1 cellular context compared by ENCODE assay signal in the genomic region with DNA sequence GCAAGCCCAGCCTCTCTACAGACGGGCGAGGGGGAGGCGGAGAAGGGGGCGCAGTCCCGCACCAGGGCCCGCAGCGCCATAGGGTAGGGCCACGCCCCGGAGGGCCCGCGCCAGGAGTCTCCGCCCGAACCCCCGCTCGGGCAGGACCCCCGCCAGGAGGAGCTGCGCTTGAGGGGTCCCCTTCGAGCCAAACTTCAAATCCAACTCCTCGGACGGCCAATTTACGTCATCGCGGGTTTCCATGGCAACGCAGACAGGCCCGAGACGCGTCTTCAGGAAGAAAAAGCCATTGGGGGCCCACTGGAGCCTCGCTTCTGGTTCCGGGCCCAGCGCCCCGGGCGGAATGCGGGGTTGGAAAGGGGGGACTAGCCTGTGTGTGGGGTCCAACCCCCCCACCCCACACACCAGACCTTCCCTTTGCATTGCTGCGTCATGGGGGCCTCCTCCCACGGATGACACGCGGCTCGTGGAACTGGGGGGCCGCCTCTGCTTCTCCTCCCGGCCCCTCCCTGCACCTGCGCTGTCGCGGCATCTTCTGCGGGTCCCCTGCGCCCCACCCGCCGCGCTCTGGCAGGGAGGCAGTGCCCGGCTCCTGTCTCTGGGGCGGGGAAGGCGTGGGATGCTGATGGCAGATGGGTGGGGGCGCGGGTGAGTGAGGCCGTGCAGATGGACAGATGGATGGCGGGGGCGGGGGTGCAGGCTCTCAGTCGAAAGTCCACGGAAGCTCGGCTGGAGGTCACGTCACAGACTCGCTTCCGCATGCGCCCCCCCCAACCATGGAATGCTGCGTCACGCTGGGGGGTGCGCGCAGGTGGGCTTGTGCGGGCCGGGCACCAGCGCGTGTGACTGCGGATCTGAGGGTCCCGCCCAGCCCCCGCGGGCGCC.
TF ChIP-seq lines count a peak whose summit lies in the region.

No MANE protein-coding gene starts in this region.

TF ChIP-seq in HEK293, 187 proteins besides CTCF, POLR2A, EP300 and RAD21 (continued from another document and continues in another):
- TF ChIP-seq ZNF837 (tag by site-specific recombination; IDR thresholded peaks at IDR 0.05) (no peak), ZFP41 (tag by site-specific recombination; IDR thresholded peaks at IDR 0.05; ENCODE audit: borderline replicate concordance) (no peak), ZNF112 (tag by site-specific recombination; IDR thresholded peaks at IDR 0.05) (no peak), ZNF157 (tag by site-specific recombination; IDR thresholded peaks at IDR 0.05) (no peak), ZFHX2 (tag by site-specific recombination; conservative IDR thresholded peaks at IDR 0.05) (peak; percentile 95), WT1 (tag by site-specific recombination; IDR thresholded peaks at IDR 0.05) (no peak), KLF9 (tag by site-specific recombination; IDR thresholded peaks at IDR 0.05; ENCODE audit: low read depth) (peak; percentile 13; the same call in 1 of the 2 replicates), ZFP69B (tag by site-specific recombination; IDR thresholded peaks at IDR 0.05) (peak; percentile 96), ZNF621 (tag by site-specific recombination; IDR thresholded peaks at IDR 0.05) (no peak), ZBTB6 (tag by site-specific recombination; IDR thresholded peaks at IDR 0.05) (no peak), ZNF423 (tag by site-specific recombination; IDR thresholded peaks at IDR 0.05) (no peak), ZNF701 (tag by site-specific recombination; IDR thresholded peaks at IDR 0.05) (no peak), ZNF335 (tag by site-specific recombination; conservative IDR thresholded peaks at IDR 0.05) (peak; percentile 74), ZNF692 (tag by site-specific recombination; IDR thresholded peaks at IDR 0.05) (peak; percentile 97), ZIC2 (tag by site-specific recombination; IDR thresholded peaks at IDR 0.05) (peak; percentile 74; the same call in 1 of the 2 replicates), ZNF549 (tag by site-specific recombination; IDR thresholded peaks at IDR 0.05) (no peak), RBAK (tag by site-specific recombination; IDR thresholded peaks at IDR 0.05) (no peak), ZNF785 (tag by site-specific recombination; IDR thresholded peaks at IDR 0.05) (no peak), ZNF155 (tag by site-specific recombination; IDR thresholded peaks at IDR 0.05) (no peak), ZNF704 (tag by site-specific recombination; IDR thresholded peaks at IDR 0.05) (no peak), GLIS2 (tag by site-specific recombination; IDR thresholded peaks at IDR 0.05) (peak; percentile 91), ZNF585B (tag by site-specific recombination; IDR thresholded peaks at IDR 0.05) (no peak), ZNF416 (tag by site-specific recombination; IDR thresholded peaks at IDR 0.05) (no peak), ZSCAN4 (tag by site-specific recombination; IDR thresholded peaks at IDR 0.05) (no peak), ZNF37A (tag by site-specific recombination; IDR thresholded peaks at IDR 0.05) (no peak), ZNF248 (tag by site-specific recombination; IDR thresholded peaks at IDR 0.05) (no peak), ZBTB7A (tag by site-specific recombination; IDR thresholded peaks at IDR 0.05; ENCODE audit: low read depth) (peak; percentile 87), ZNF341 (tag by site-specific recombination; IDR thresholded peaks at IDR 0.05; ENCODE audit: low read depth) (no peak), ZNF140 (tag by site-specific recombination; IDR thresholded peaks at IDR 0.05) (no peak), ZBTB21 (tag by site-specific recombination; IDR thresholded peaks at IDR 0.05) (peak; percentile 64), SETDB1 (IDR thresholded peaks at IDR 0.05; ENCODE audit: insufficient read length, low read length) (no peak), REPIN1 (tag by site-specific recombination; IDR thresholded peaks at IDR 0.05; ENCODE audit: low read depth) (no peak), ZNF658 (tag by site-specific recombination; IDR thresholded peaks at IDR 0.05) (no peak), ZNF19 (tag by site-specific recombination; IDR thresholded peaks at IDR 0.05; ENCODE audit: low read depth) (no peak), EGR2 (tag by site-specific recombination; IDR thresholded peaks at IDR 0.05; ENCODE audit: low read depth) (peak; percentile 87), ZNF654 (tag by site-specific recombination; IDR thresholded peaks at IDR 0.05; ENCODE audit: low read depth) (no peak), ZNF473 (tag by site-specific recombination; IDR thresholded peaks at IDR 0.05) (no peak), ZNF133 (tag by site-specific recombination; IDR thresholded peaks at IDR 0.05) (no peak), ZEB2 (tag by site-specific recombination; IDR thresholded peaks at IDR 0.05) (0 out of 2 replicates have a peak, but pooled peaks have one; percentile 24), ZBTB1 (tag by site-specific recombination; IDR thresholded peaks at IDR 0.05) (0 out of 2 replicates have a peak, but pooled peaks have one; percentile 32), ZNF777 (tag by site-specific recombination; IDR thresholded peaks at IDR 0.05; ENCODE audit: borderline replicate concordance) (peak; percentile 55; the same call in 1 of the 2 replicates), ZNF398 (tag by site-specific recombination; IDR thresholded peaks at IDR 0.05) (0 out of 2 replicates have a peak, but pooled peaks have one; percentile 32), ZBTB8A (tag by site-specific recombination; IDR thresholded peaks at IDR 0.05) (peak; percentile 43; the same call in 1 of the 2 replicates), ZNF221 (tag by site-specific recombination; IDR thresholded peaks at IDR 0.05; ENCODE audit: borderline replicate concordance) (no peak), YY1 (tag by site-specific recombination; IDR thresholded peaks at IDR 0.05) (no peak), SALL2 (tag by site-specific recombination; IDR thresholded peaks at IDR 0.05; ENCODE audit: borderline replicate concordance) (no peak), SP7 (tag by site-specific recombination; IDR thresholded peaks at IDR 0.05) (peak; percentile 54), ZNF747 (tag by site-specific recombination; IDR thresholded peaks at IDR 0.05) (no peak), SP2 (tag by site-specific recombination; IDR thresholded peaks at IDR 0.05) (peak; percentile 47)
- TF ChIP-seq, protein P1, sequence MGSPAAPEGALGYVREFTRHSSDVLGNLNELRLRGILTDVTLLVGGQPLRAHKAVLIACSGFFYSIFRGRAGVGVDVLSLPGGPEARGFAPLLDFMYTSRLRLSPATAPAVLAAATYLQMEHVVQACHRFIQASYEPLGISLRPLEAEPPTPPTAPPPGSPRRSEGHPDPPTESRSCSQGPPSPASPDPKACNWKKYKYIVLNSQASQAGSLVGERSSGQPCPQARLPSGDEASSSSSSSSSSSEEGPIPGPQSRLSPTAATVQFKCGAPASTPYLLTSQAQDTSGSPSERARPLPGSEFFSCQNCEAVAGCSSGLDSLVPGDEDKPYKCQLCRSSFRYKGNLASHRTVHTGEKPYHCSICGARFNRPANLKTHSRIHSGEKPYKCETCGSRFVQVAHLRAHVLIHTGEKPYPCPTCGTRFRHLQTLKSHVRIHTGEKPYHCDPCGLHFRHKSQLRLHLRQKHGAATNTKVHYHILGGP (tag by site-specific recombination; IDR thresholded peaks at IDR 0.05), result no peak
- TF ChIP-seq, protein P2, sequence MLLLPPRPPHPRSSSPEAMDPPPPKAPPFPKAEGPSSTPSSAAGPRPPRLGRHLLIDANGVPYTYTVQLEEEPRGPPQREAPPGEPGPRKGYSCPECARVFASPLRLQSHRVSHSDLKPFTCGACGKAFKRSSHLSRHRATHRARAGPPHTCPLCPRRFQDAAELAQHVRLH (tag by site-specific recombination; IDR thresholded peaks at IDR 0.05), result no peak
- TF ChIP-seq, protein P3, sequence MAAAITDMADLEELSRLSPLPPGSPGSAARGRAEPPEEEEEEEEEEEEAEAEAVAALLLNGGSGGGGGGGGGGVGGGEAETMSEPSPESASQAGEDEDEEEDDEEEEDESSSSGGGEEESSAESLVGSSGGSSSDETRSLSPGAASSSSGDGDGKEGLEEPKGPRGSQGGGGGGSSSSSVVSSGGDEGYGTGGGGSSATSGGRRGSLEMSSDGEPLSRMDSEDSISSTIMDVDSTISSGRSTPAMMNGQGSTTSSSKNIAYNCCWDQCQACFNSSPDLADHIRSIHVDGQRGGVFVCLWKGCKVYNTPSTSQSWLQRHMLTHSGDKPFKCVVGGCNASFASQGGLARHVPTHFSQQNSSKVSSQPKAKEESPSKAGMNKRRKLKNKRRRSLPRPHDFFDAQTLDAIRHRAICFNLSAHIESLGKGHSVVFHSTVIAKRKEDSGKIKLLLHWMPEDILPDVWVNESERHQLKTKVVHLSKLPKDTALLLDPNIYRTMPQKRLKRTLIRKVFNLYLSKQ (tag by site-specific recombination; IDR thresholded peaks at IDR 0.05; ENCODE audit: borderline replicate concordance), result no peak
- TF ChIP-seq, protein P4, sequence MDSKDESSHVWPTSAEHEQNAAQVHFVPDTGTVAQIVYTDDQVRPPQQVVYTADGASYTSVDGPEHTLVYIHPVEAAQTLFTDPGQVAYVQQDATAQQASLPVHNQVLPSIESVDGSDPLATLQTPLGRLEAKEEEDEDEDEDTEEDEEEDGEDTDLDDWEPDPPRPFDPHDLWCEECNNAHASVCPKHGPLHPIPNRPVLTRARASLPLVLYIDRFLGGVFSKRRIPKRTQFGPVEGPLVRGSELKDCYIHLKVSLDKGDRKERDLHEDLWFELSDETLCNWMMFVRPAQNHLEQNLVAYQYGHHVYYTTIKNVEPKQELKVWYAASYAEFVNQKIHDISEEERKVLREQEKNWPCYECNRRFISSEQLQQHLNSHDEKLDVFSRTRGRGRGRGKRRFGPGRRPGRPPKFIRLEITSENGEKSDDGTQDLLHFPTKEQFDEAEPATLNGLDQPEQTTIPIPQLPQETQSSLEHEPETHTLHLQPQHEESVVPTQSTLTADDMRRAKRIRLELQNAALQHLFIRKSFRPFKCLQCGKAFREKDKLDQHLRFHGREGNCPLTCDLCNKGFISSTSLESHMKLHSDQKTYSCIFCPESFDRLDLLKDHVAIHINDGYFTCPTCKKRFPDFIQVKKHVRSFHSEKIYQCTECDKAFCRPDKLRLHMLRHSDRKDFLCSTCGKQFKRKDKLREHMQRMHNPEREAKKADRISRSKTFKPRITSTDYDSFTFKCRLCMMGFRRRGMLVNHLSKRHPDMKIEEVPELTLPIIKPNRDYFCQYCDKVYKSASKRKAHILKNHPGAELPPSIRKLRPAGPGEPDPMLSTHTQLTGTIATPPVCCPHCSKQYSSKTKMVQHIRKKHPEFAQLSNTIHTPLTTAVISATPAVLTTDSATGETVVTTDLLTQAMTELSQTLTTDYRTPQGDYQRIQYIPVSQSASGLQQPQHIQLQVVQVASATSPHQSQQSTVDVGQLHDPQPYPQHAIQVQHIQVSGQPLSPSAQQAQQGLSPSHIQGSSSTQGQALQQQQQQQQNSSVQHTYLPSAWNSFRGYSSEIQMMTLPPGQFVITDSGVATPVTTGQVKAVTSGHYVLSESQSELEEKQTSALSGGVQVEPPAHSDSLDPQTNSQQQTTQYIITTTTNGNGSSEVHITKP (tag by site-specific recombination; IDR thresholded peaks at IDR 0.05), result no peak
